In the genomic region with DNA sequence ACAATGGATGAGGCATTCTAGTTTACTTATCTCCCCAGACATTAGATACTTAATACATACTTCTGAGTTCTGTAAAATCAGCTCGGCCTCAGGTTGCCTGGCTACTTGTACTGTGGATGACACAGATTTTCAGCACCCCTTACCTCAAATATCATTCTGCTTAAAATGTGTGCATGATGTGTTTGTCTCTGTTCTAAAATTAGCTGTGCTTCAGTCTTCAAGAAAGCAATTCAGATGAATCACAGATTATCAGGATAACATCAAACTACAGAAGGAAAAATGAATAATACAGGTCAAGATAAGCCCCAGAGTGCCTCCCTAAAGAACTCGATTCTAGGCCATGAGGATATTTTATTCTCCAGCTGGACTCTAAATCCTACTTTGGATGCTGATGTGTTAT, we compare ENCODE assay signal across 1 cellular context.
TF ChIP-seq lines count a peak whose summit lies in the region.

No MANE protein-coding gene starts in this region.

TF ChIP-seq in IMR-90, 13 proteins besides CTCF, POLR2A, EP300 and RAD21:
- no peak for TF ChIP-seq MAZ (IDR thresholded peaks at IDR 0.05; ENCODE audit: borderline replicate concordance, low read depth, low read length)
- TF ChIP-seq, protein P1, sequence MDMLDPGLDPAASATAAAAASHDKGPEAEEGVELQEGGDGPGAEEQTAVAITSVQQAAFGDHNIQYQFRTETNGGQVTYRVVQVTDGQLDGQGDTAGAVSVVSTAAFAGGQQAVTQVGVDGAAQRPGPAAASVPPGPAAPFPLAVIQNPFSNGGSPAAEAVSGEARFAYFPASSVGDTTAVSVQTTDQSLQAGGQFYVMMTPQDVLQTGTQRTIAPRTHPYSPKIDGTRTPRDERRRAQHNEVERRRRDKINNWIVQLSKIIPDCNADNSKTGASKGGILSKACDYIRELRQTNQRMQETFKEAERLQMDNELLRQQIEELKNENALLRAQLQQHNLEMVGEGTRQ (IDR thresholded peaks at IDR 0.05; ENCODE audit: low read depth, low read length), result no peak
- TF ChIP-seq MXI1 (IDR thresholded peaks at IDR 0.05; ENCODE audit: borderline replicate concordance, low read depth, low read length), result no peak
- TF ChIP-seq BHLHE40 (IDR thresholded peaks at IDR 0.05; ENCODE audit: low read depth, low read length), result no peak
- TF ChIP-seq RFX5 (IDR thresholded peaks at IDR 0.05; ENCODE audit: low read depth, low read length), result no peak
- no peak for TF ChIP-seq CHD1 (IDR thresholded peaks at IDR 0.05; ENCODE audit: low read depth, low read length)
- no peak for TF ChIP-seq CEBPB (IDR thresholded peaks at IDR 0.05; ENCODE audit: low read depth, low read length)
- no peak for TF ChIP-seq RCOR1 (IDR thresholded peaks at IDR 0.05; ENCODE audit: insufficient replicate concordance, low read length)
- TF ChIP-seq SMC3 (IDR thresholded peaks at IDR 0.05; ENCODE audit: low read depth, low read length), result no peak
- TF ChIP-seq, protein P2, sequence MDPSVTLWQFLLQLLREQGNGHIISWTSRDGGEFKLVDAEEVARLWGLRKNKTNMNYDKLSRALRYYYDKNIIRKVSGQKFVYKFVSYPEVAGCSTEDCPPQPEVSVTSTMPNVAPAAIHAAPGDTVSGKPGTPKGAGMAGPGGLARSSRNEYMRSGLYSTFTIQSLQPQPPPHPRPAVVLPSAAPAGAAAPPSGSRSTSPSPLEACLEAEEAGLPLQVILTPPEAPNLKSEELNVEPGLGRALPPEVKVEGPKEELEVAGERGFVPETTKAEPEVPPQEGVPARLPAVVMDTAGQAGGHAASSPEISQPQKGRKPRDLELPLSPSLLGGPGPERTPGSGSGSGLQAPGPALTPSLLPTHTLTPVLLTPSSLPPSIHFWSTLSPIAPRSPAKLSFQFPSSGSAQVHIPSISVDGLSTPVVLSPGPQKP (IDR thresholded peaks at IDR 0.05; ENCODE audit: borderline replicate concordance, low read depth, low read length), result no peak
- no peak for TF ChIP-seq MAFK (IDR thresholded peaks at IDR 0.05; ENCODE audit: low read depth, low read length)
- no peak for TF ChIP-seq NFE2L2 (IDR thresholded peaks at IDR 0.05; ENCODE audit: low read depth, low read length)
- no peak for TF ChIP-seq FOS (IDR thresholded peaks at IDR 0.05; ENCODE audit: low read depth, low read length)
